In the genomic region with DNA sequence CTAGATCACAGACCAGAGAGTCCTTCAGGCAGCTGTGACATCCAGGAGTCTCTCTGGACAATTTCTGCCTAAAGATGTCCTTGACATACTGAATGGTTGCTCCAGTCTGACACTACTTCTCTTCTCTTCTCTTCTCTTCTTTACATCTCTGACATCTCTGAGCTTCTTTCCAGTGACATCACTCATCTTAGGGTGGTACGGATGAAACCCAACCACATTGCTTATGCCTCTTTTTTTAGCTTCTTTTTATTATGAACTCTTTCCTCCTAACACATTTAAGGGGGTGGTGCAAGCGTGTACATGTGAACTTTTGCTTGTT, we compare ENCODE assay signal across 10 cellular contexts. TPM values are rescaled to one million over a fixed set of nuclear protein-coding genes. Genes with fewer than 3 reads are reported as not detected.
DNase-seq lines count a peak whose midpoint lies in the region; ATAC-seq and TF ChIP-seq lines count a peak whose summit lies in the region.
"Had no signal": no experiment of that assay in that cellular context is flagged by ENCODE, and none has a peak within 500 bp of the region (broad histone marks: within the 10 kb centered on the region; RNA-seq: fewer than 3 reads in every experiment).

No MANE protein-coding gene starts in this region.

- H3K4me1 Mint-ChIP-seq in CD14-positive monocyte, result peaks cover 48% of the 10 kb centered on the region
- H3K4me1 Mint-ChIP-seq in endothelial cell (ENCODE audit: unreplicated experiment), result no peaks in the 10 kb centered on the region

- DNase-seq in CD14-positive monocyte (ENCODE audit: low spot score) (no peak), endothelial cell (ENCODE audit: low spot score) (no peak), NOMO-1 treated with DMSO at 0.1 percent for 48 hours (lab: John Stamatoyannopoulos, UW; ENCODE audit: unreplicated experiment) (no peak), cortex of kidney (lab: John Stamatoyannopoulos, UW) (no peak), MM.1S (no peak)
- DNase-seq in stimulated activated CD8-positive, alpha-beta memory T cell treated with anti-CD3 and anti-CD28 coated beads, Interleukin-4, amount 100 ng/mL, for 48 hours, result no peak
- DNase-seq: NCI-H524 treated with DMSO at 0.1 percent for 48 hours had no signal

- H3K79me2 ChIP-seq in MM.1S (ENCODE audit: low read length), result no peaks in the 10 kb centered on the region

- no peaks in the 10 kb centered on the region for H3K9me2 ChIP-seq in MM.1S (replicated peaks; ENCODE audit: insufficient read depth, low read length)

- H3K36me3 Mint-ChIP-seq in CD14-positive monocyte (no peaks in the 10 kb centered on the region), endothelial cell (ENCODE audit: low read depth, unreplicated experiment) (no peaks in the 10 kb centered on the region)

- H3K27ac ChIP-seq in MM.1S (ENCODE audit: low read length), result no peak overlapping the region
- H3K27ac ChIP-seq: epithelial cell of prostate had no signal

- H4K20me1 ChIP-seq in MM.1S (ENCODE audit: insufficient read depth, low read length), result no peaks in the 10 kb centered on the region

- H3K27me3 ChIP-seq in MM.1S (replicated peaks; ENCODE audit: insufficient read depth, low read length), result no peaks in the 10 kb centered on the region

- no peaks in the 10 kb centered on the region for H3K9me3 ChIP-seq in MM.1S (replicated peaks; ENCODE audit: insufficient read depth, low read length)

- H3K4me3 Mint-ChIP-seq in CD14-positive monocyte (peak overlapping the region; percentile 18 to 65), endothelial cell (ENCODE audit: unreplicated experiment) (no peak overlapping the region)

- intact Hi-C loops in CD14-positive monocyte (cut with micrococcal nuclease), result loop anchor here (5.0 kb wide), 2 partner anchors 36 to 41 kb away; a partner anchor contains a TSS

- H3K4me1 ChIP-seq in MM.1S (ENCODE audit: low read length), result peaks cover 5% of the 10 kb centered on the region; the same call in 1 of the 2 replicates

- H3K27ac Mint-ChIP-seq in CD14-positive monocyte (peak overlapping the region; percentile 59 to 89 (median 83)), endothelial cell (ENCODE audit: unreplicated experiment) (peak overlapping the region; percentile 34)

- no peak overlapping the region for H3K4me3 ChIP-seq in MM.1S (ENCODE audit: low read length)

- peaks cover 0 to 7% (median 5%) of the 10 kb centered on the region in 7 donors for H3K9me3 Mint-ChIP-seq in CD14-positive monocyte
- H3K9me3 Mint-ChIP-seq in endothelial cell (ENCODE audit: unreplicated experiment), result peaks cover 1% of the 10 kb centered on the region

- H3F3A ChIP-seq in MM.1S (ENCODE audit: insufficient read depth, low read length), result no peaks in the 10 kb centered on the region

- H2AFZ ChIP-seq in MM.1S (ENCODE audit: low read length), result no peak overlapping the region

- no peaks in the 10 kb centered on the region for H3K27me3 Mint-ChIP-seq in CD14-positive monocyte (ENCODE audit: low read depth in 3 of 3)
- H3K27me3 Mint-ChIP-seq in endothelial cell (ENCODE audit: unreplicated experiment), result no peaks in the 10 kb centered on the region

- H3K36me3 ChIP-seq in MM.1S (replicated peaks; ENCODE audit: insufficient read depth, low read length), result no peaks in the 10 kb centered on the region

- TF ChIP-seq CTCF in CD14-positive monocyte (IDR thresholded peaks at IDR 0.05) (no peak), endothelial cell (IDR thresholded peaks at IDR 0.05; ENCODE audit: unreplicated experiment) (no peak), MM.1S (IDR thresholded peaks at IDR 0.05; ENCODE audit: low read length) (no peak)

- no peak overlapping the region for H3K9ac ChIP-seq in MM.1S (ENCODE audit: low read length)

- peak; percentile 5 for ATAC-seq in GM19452 (IDR thresholded peaks at IDR 0.05; ENCODE audit: unreplicated experiment)
- peak; percentile 13 for ATAC-seq in HG03439 (IDR thresholded peaks at IDR 0.05; ENCODE audit: unreplicated experiment)

- H3K4me2 ChIP-seq in MM.1S (ENCODE audit: low read depth, low read length), result no peak overlapping the region

RNA-seq across cellular contexts. Expression of a gene that starts 39.4 kb away (rescaled TPM):
- polyA plus RNA-seq in CD14-positive monocyte, result 10 to 100 TPM; 51.3 to 76.8 TPM
- 27.6 TPM for total RNA-seq in endothelial cell (ENCODE audit: unreplicated experiment)
